ENCODE assay signal across 20 cellular contexts in genomic region chr5:148941810-148942209, GRCh38.
"Had no signal": no experiment of that assay in that cellular context is flagged by ENCODE, and none has a peak within 500 bp of the region (broad histone marks: within the 10 kb centered on the region; RNA-seq: fewer than 3 reads in every experiment).

No MANE protein-coding gene starts in this region.

- H3K9me3 ChIP-seq: SK-N-SH had no signal

- DNase-seq: Kasumi-1, MM.1S, NCI-H1048, NCI-H1105, NCI-H1417, NCI-H1436 treated with DMSO at 0.1 percent for 48 hours, NCI-H1694, NCI-H187 treated with DMSO at 0.1 percent for 48 hours, NCI-H2029 treated with DMSO at 0.1 percent for 48 hours, NCI-H2107, NCI-H2227 treated with DMSO at 0.1 percent for 48 hours, NCI-H524, NCI-H69, NCI-H774, PC-3, SHP77, SK-N-SH had no signal

- H3K27ac Mint-ChIP-seq: IgD-negative memory B cell had no signal

- H3K9me3 Mint-ChIP-seq: IgD-negative memory B cell had no signal

- H3K4me1 Mint-ChIP-seq: IgD-negative memory B cell had no signal

- H3K4me3 ChIP-seq: K562 had no signal

- ATAC-seq: K562, Panc1, PC-3 had no signal
